Comparison of ENCODE assay signal across 8 cellular contexts in genomic region chr10:6239213-6239991, GRCh38. TPM values are rescaled to one million over a fixed set of nuclear protein-coding genes. Genes with fewer than 3 reads are reported as not detected.
DNase-seq lines count a peak whose midpoint lies in the region; ATAC-seq and TF ChIP-seq lines count a peak whose summit lies in the region.

No MANE protein-coding gene starts in this region.

- TF ChIP-seq CTCF in mammary epithelial cell (conservative IDR thresholded peaks at IDR 0.05 in 1 of 2, IDR thresholded peaks at IDR 0.05 in 1 of 2; ENCODE audit: extremely low read depth in 1 of 2, insufficient read depth in 1 of 2, low read depth in 1 of 2, low read length in 2 of 2), result no peak

- H2AK5ac ChIP-seq in mesendoderm (ENCODE audit: low read length), result no peak overlapping the region

- dilution Hi-C loops in mammary epithelial cell (cut with HindIII; ENCODE audit: low sequenced_read_pairs), result loop anchor here (5.0 kb wide), 1 partner anchor 58 kb away; no protein-coding TSS in a partner anchor

- H2BK120ac ChIP-seq in mesendoderm (ENCODE audit: low read depth, low read length), result no peak overlapping the region

- no peak overlapping the region for H3K4me3 ChIP-seq in mammary epithelial cell (replicated peaks in 1 of 3; ENCODE audit: insufficient read depth in 1 of 3, low read depth in 2 of 3, low read length in 3 of 3)
- no peak overlapping the region for H3K4me3 ChIP-seq in mesendoderm (ENCODE audit: low read length)

- no peak overlapping the region for H3K27ac Mint-ChIP-seq in stimulated activated naive B cell treated with anti-CD40 and anti-IgM and Interleukin-4, amounts not matched to agents 10 μg/mL and 1 μg/mL and 100 μg/mL, for 72 hours

- H3K27ac ChIP-seq in mammary epithelial cell (ENCODE audit: insufficient read depth, low read depth, low read length) (peak overlapping the region; percentile 24), mesendoderm (ENCODE audit: low read depth, low read length) (peak overlapping the region; percentile 45)

- 47% methylated on average over 15 of the region's 15 CpGs for WGBS in mammary epithelial cell (ENCODE audit: low coverage, missing lambda C conversion rate)
- no CpG with 5 or more reads among the region's 15 CpGs for WGBS in mesendoderm (ENCODE audit: extremely low coverage, insufficient coverage, low lambda C conversion rate)

- H4K5ac ChIP-seq in mesendoderm (ENCODE audit: low read length), result no peak overlapping the region

- H3K36me3 ChIP-seq in mammary epithelial cell (ENCODE audit: insufficient read depth, low read length) (peaks cover 3% of the 10 kb centered on the region), mesendoderm (ENCODE audit: control insufficient read depth, insufficient read depth, low read length) (no peaks in the 10 kb centered on the region)

- DNase-seq in AML-193 (lab: John Stamatoyannopoulos, UW) (peak; percentile 91 to 95), HT-29 (ENCODE audit: low spot score) (peak; percentile 62), mammary epithelial cell (peak; percentile 98), mesendoderm (peak; percentile 96), NCI-H1105 treated with DMSO at 0.1 percent for 48 hours (lab: John Stamatoyannopoulos, UW) (no peak)
- peak; percentile 5 to 32 (median 20) for DNase-seq in activated CD4-positive, CD25-positive, alpha-beta regulatory T cell (lab: John Stamatoyannopoulos, UW)
- DNase-seq in stimulated activated naive B cell treated with anti-CD40 and anti-IgM and Interleukin-4, amounts not matched to agents 10 μg/mL and 1 μg/mL and 100 μg/mL, for 72 hours, result peak; percentile 16

- H3K79me1 ChIP-seq in mesendoderm (ENCODE audit: low read length), result no peaks in the 10 kb centered on the region

- no peak overlapping the region for H2BK15ac ChIP-seq in mesendoderm (replicated peaks; ENCODE audit: low read depth)

- H3K9me3 Mint-ChIP-seq in stimulated activated naive B cell treated with anti-CD40 and anti-IgM and Interleukin-4, amounts not matched to agents 10 μg/mL and 1 μg/mL and 100 μg/mL, for 72 hours, result no peaks in the 10 kb centered on the region

- no peak overlapping the region for H3K4me3 Mint-ChIP-seq in stimulated activated naive B cell treated with anti-CD40 and anti-IgM and Interleukin-4, amounts not matched to agents 10 μg/mL and 1 μg/mL and 100 μg/mL, for 72 hours

- intact Hi-C loops in mammary epithelial cell (cut with micrococcal nuclease), result loop anchor here (1.0 kb wide), 4 partner anchors 12 to 36 kb away; no protein-coding TSS in a partner anchor

- no peak overlapping the region for H4K8ac ChIP-seq in mesendoderm (ENCODE audit: low read depth, low read length)

- H3K56ac ChIP-seq in mesendoderm (ENCODE audit: low read length), result no peak overlapping the region

- H3K9ac ChIP-seq in mammary epithelial cell (ENCODE audit: insufficient read depth, low read length) (no peak overlapping the region), mesendoderm (ENCODE audit: low read length) (no peak overlapping the region)

- H2AFZ ChIP-seq in mammary epithelial cell (ENCODE audit: low read depth, low read length), result peak overlapping the region; percentile 6

- in situ Hi-C loops in mammary epithelial cell (cut with MboI; ENCODE audit: low sequenced_read_pairs in 2 of 2), result no loop called here

- H3K36me3 Mint-ChIP-seq in stimulated activated naive B cell treated with anti-CD40 and anti-IgM and Interleukin-4, amounts not matched to agents 10 μg/mL and 1 μg/mL and 100 μg/mL, for 72 hours, result peaks cover 27 to 59% of the 10 kb centered on the region in 2 donors

- BruUV-seq in mammary epithelial cell (replicated peaks; lab: Mats Ljungman, UMichigan), result no TSS peak

- peaks cover 20% of the 10 kb centered on the region for H3K4me1 ChIP-seq in mammary epithelial cell (ENCODE audit: insufficient read depth, low read length)
- H3K4me1 ChIP-seq in mesendoderm (ENCODE audit: control insufficient read depth, low read depth, low read length), result no peaks in the 10 kb centered on the region

- H3K4ac ChIP-seq in mesendoderm (ENCODE audit: low read depth, low read length), result no peak overlapping the region

- CTCF ChIA-PET in mammary epithelial cell (lab: Charles Lee; ENCODE audit: low non-redundant PET), result no interaction called here

- H3K4me1 Mint-ChIP-seq in stimulated activated naive B cell treated with anti-CD40 and anti-IgM and Interleukin-4, amounts not matched to agents 10 μg/mL and 1 μg/mL and 100 μg/mL, for 72 hours, result peaks cover 6 to 7% of the 10 kb centered on the region in 2 donors

- no peak overlapping the region for H2BK5ac ChIP-seq in mesendoderm (ENCODE audit: low read length)

- H3K79me2 ChIP-seq in mammary epithelial cell (ENCODE audit: insufficient read depth, low read length) (no peaks in the 10 kb centered on the region), mesendoderm (ENCODE audit: control insufficient read depth, insufficient read depth, low read length) (no peaks in the 10 kb centered on the region)

- ATAC-seq in stimulated activated naive B cell treated with anti-CD40 and anti-IgM and Interleukin-4, amounts not matched to agents 10 μg/mL and 1 μg/mL and 100 μg/mL, for 72 hours (replicated peaks), result peak; percentile 84 to 90
- ATAC-seq in GM18517 (IDR thresholded peaks at IDR 0.05; ENCODE audit: unreplicated experiment), result no peak

- no peak overlapping the region for H3K18ac ChIP-seq in mesendoderm (ENCODE audit: low read length)

- no peaks in the 10 kb centered on the region for H4K20me1 ChIP-seq in mammary epithelial cell (ENCODE audit: insufficient read depth, low read length)

- H3K27me3 ChIP-seq in mammary epithelial cell (ENCODE audit: insufficient read depth, low read length) (no peaks in the 10 kb centered on the region), mesendoderm (ENCODE audit: insufficient read depth, low read length, poor library complexity) (no peaks in the 10 kb centered on the region)

- H3K23ac ChIP-seq in mesendoderm (ENCODE audit: low read length), result no peak overlapping the region

- no peaks in the 10 kb centered on the region for H3K27me3 Mint-ChIP-seq in stimulated activated naive B cell treated with anti-CD40 and anti-IgM and Interleukin-4, amounts not matched to agents 10 μg/mL and 1 μg/mL and 100 μg/mL, for 72 hours

- no peaks in the 10 kb centered on the region for H3K9me3 ChIP-seq in mammary epithelial cell (replicated peaks; ENCODE audit: insufficient read depth, low read length)

- H3K4me2 ChIP-seq in mammary epithelial cell (ENCODE audit: insufficient read depth, low read depth, low read length) (peak overlapping the region; percentile 34), mesendoderm (ENCODE audit: low read length) (no peak overlapping the region)

RNA-seq across cellular contexts. Expression of gene PFKFB3, which starts 36.7 kb away (rescaled TPM):
- 11.8 and 15.2 TPM in 2 replicates for total RNA-seq in HT-29 (2014; rRNA removed; shearing (Covaris generic))
- total RNA-seq in mammary epithelial cell, result 10 to 100 TPM; 24.0 to 49.5 TPM
- 28.1 TPM for polyA plus RNA-seq in mammary epithelial cell
- polyA minus RNA-seq in mammary epithelial cell, result 54.2 TPM
- polyA plus RNA-seq in mesendoderm (2013, experiment 1 of 2), result 18.7 TPM
- polyA plus RNA-seq in mesendoderm (2013, experiment 2 of 2), result 18.7 TPM
